Comparison of ENCODE assay signal across 19 cellular contexts in genomic region chr5:103487253-103487652, GRCh38.
A peak's percentile ranks its signal among the peaks of the same experiment; 100 is the strongest.
DNase-seq lines count a peak whose midpoint lies in the region; ATAC-seq and TF ChIP-seq lines count a peak whose summit lies in the region.
"Had no signal": no experiment of that assay in that cellular context is flagged by ENCODE, and none has a peak within 500 bp of the region (broad histone marks: within the 10 kb centered on the region; RNA-seq: fewer than 3 reads in every experiment).

No MANE protein-coding gene starts in this region.

- H2BK120ac ChIP-seq in trophoblast cell (ENCODE audit: insufficient read depth, low read length, poor library complexity): peak overlapping the region; percentile 49

- intact Hi-C loops in heart left ventricle (cut with DNase I): no loop called here
- intact Hi-C loops in activated CD4-positive, alpha-beta T cell treated with anti-CD3 and anti-CD28 coated beads, Interleukin-2, amount 10 ng/mL, durations not matched to agents 24 days and 14 days (cut with micrococcal nuclease): no loop called here

- no peak overlapping the region for H3K4ac ChIP-seq in trophoblast cell (ENCODE audit: low read depth, low read length)

- peak overlapping the region; percentile 66 for H2BK5ac ChIP-seq in trophoblast cell (ENCODE audit: low read depth, low read length, poor library complexity)

- H3K4me1 Mint-ChIP-seq in activated CD4-positive, alpha-beta T cell treated with anti-CD3 and anti-CD28 coated beads, Interleukin-2, amount 10 ng/mL, durations not matched to agents 24 days and 14 days: no peaks in the 10 kb centered on the region
- H3K4me1 Mint-ChIP-seq: activated T-helper 17 cell treated with anti-CD3 and anti-CD28 coated beads, Interleukin-2, amount 50 U/mL, for 72 hours had no signal

- no peak for TF ChIP-seq POLR2A in heart left ventricle (IDR thresholded peaks at IDR 0.05)

- no peak overlapping the region for H2AFZ ChIP-seq in trophoblast cell (ENCODE audit: insufficient read depth, low read length, poor library complexity)

- H3K27me3 Mint-ChIP-seq in activated CD4-positive, alpha-beta T cell treated with anti-CD3 and anti-CD28 coated beads, Interleukin-2, amount 10 ng/mL, durations not matched to agents 24 days and 14 days: peaks cover 7% of the 10 kb centered on the region
- H3K27me3 Mint-ChIP-seq: IgD-negative memory B cell had no signal

- no peaks in the 10 kb centered on the region for H3K36me3 ChIP-seq in SJCRH30
- no peaks in the 10 kb centered on the region for H3K36me3 ChIP-seq in trophoblast cell (ENCODE audit: control insufficient read depth in 1 of 2, insufficient read depth in 2 of 2, low read length in 2 of 2)
- H3K36me3 ChIP-seq in heart left ventricle: no peaks in the 10 kb centered on the region
- H3K36me3 ChIP-seq: right atrium auricular region had no signal

- H3K27ac ChIP-seq in SJCRH30 (peak overlapping the region; percentile 35), trophoblast cell (ENCODE audit: low read depth, low read length) (peak overlapping the region; percentile 32), heart left ventricle (no peak overlapping the region)
- H3K27ac ChIP-seq: right atrium auricular region, RWPE1 had no signal

- WGBS in trophoblast cell (ENCODE audit: extremely low coverage, insufficient coverage, insufficient read length): no CpG with 5 or more reads among the region's 6 CpGs
- WGBS in heart left ventricle, 4 donors: 67 to 71% (median 70%) methylated on average over 6 of the region's 6 CpGs

- no peaks in the 10 kb centered on the region for H3K9me3 ChIP-seq in SJCRH30 (replicated peaks)
- no peaks in the 10 kb centered on the region for H3K9me3 ChIP-seq in trophoblast cell (ENCODE audit: insufficient read depth, low read depth, low read length)
- H3K9me3 ChIP-seq in heart left ventricle: no peaks in the 10 kb centered on the region
- H3K9me3 ChIP-seq: right atrium auricular region had no signal

- H3K79me1 ChIP-seq in trophoblast cell (ENCODE audit: low read length): peaks cover 7% of the 10 kb centered on the region

- H4K91ac ChIP-seq in trophoblast cell (ENCODE audit: low read depth, low read length): peak overlapping the region; percentile 51

- peak overlapping the region; percentile 35 for H2BK12ac ChIP-seq in trophoblast cell (ENCODE audit: low read length)

- no peak overlapping the region for H3K4me3 ChIP-seq in SJCRH30
- no peak overlapping the region for H3K4me3 ChIP-seq in trophoblast cell (ENCODE audit: low read depth, low read length)
- H3K4me3 ChIP-seq in heart left ventricle: no peak overlapping the region
- H3K4me3 ChIP-seq: right atrium auricular region had no signal

- H4K12ac ChIP-seq in trophoblast cell (ENCODE audit: low read depth, low read length): no peak overlapping the region

- DNase-seq in EH (ENCODE audit: low read depth): peak; percentile 86
- DNase-seq in SJCRH30: peak; percentile 80 to 84
- DNase-seq in fibroblast of peridontal ligament (ENCODE audit: extremely low read depth): peak; percentile 54
- DNase-seq in trophoblast cell: no peak
- no peak for DNase-seq in heart left ventricle
- DNase-seq in NCI-H69 (lab: John Stamatoyannopoulos, UW): no peak
- DNase-seq in activated CD4-positive, alpha-beta T cell treated with anti-CD3 and anti-CD28 coated beads, Interleukin-2, amount 10 ng/mL, durations not matched to agents 24 days and 14 days: no peak
- DNase-seq: C1 segment of cervical spinal cord; DMS153; mammary epithelial cell; NCI-H1048; stimulated activated CD4-positive, alpha-beta T cell treated with anti-CD3 and anti-CD28 coated beads, Interleukin-1b, Interleukin-23, amount 100 ng/mL, for 48 hours; substantia nigra; T-cell had no signal

- H3K9me3 Mint-ChIP-seq in activated CD4-positive, alpha-beta T cell treated with anti-CD3 and anti-CD28 coated beads, Interleukin-2, amount 10 ng/mL, durations not matched to agents 24 days and 14 days: no peaks in the 10 kb centered on the region
- H3K9me3 Mint-ChIP-seq: activated T-helper 17 cell treated with anti-CD3 and anti-CD28 coated beads, Interleukin-2, amount 50 U/mL, for 72 hours; IgD-negative memory B cell; T-cell had no signal

- H3K4me1 ChIP-seq in SJCRH30 (peaks cover 13% of the 10 kb centered on the region), trophoblast cell (ENCODE audit: control insufficient read depth in 1 of 2, insufficient read depth in 2 of 2, low read length in 2 of 2) (peaks cover 5 to 9% of the 10 kb centered on the region in 2 experiments), heart left ventricle (no peaks in the 10 kb centered on the region)
- H3K4me1 ChIP-seq: right atrium auricular region had no signal

- H3K79me2 ChIP-seq in trophoblast cell (ENCODE audit: control insufficient read depth, insufficient read depth, low read length, poor library complexity): no peaks in the 10 kb centered on the region

- ATAC-seq in HG02970 (IDR thresholded peaks at IDR 0.05; ENCODE audit: low FRiP score, unreplicated experiment): no peak
- no peak for ATAC-seq in heart left ventricle
- ATAC-seq: T-cell had no signal

- H3K27me3 ChIP-seq in SJCRH30 (no peaks in the 10 kb centered on the region), trophoblast cell (ENCODE audit: insufficient read depth, low read length) (no peaks in the 10 kb centered on the region), heart left ventricle (no peaks in the 10 kb centered on the region)
- H3K27me3 ChIP-seq: right atrium auricular region had no signal

- no peak overlapping the region for H3K4me3 Mint-ChIP-seq in activated CD4-positive, alpha-beta T cell treated with anti-CD3 and anti-CD28 coated beads, Interleukin-2, amount 10 ng/mL, durations not matched to agents 24 days and 14 days
- H3K4me3 Mint-ChIP-seq: activated T-helper 17 cell treated with anti-CD3 and anti-CD28 coated beads, Interleukin-2, amount 50 U/mL, for 72 hours; IgD-negative memory B cell; T-cell had no signal

- H3K18ac ChIP-seq in trophoblast cell (ENCODE audit: low read length): no peak overlapping the region

- no peak overlapping the region for H3K9ac ChIP-seq in trophoblast cell (ENCODE audit: low read length)

- no peak overlapping the region for H4K8ac ChIP-seq in trophoblast cell (ENCODE audit: low read depth, low read length)

- TF ChIP-seq CTCF in heart left ventricle (IDR thresholded peaks at IDR 0.05): no peak

- H3K27ac Mint-ChIP-seq in activated CD4-positive, alpha-beta T cell treated with anti-CD3 and anti-CD28 coated beads, Interleukin-2, amount 10 ng/mL, durations not matched to agents 24 days and 14 days: no peak overlapping the region
- H3K27ac Mint-ChIP-seq: activated T-helper 17 cell treated with anti-CD3 and anti-CD28 coated beads, Interleukin-2, amount 50 U/mL, for 72 hours; IgD-negative memory B cell; T-cell had no signal

- no peak overlapping the region for H3K14ac ChIP-seq in trophoblast cell (ENCODE audit: low read length)

- H3K23ac ChIP-seq in trophoblast cell (ENCODE audit: low read length): no peak overlapping the region

- no peak overlapping the region for H3K4me2 ChIP-seq in trophoblast cell (ENCODE audit: low read length)

- no peak overlapping the region for H2AK5ac ChIP-seq in trophoblast cell (ENCODE audit: low read length)

- H3K36me3 Mint-ChIP-seq in activated CD4-positive, alpha-beta T cell treated with anti-CD3 and anti-CD28 coated beads, Interleukin-2, amount 10 ng/mL, durations not matched to agents 24 days and 14 days (ENCODE audit: low read depth): no peaks in the 10 kb centered on the region
- H3K36me3 Mint-ChIP-seq: IgD-negative memory B cell, T-cell had no signal

Comparison
In these comparisons a context has a peak if more than half of its experiments do, and no peak if none do; other contexts are left out.
1. DNase-seq: peak in EH (single experiment), SJCRH30 (2 of 2) and fibroblast of peridontal ligament (single experiment); none in trophoblast cell (0 of 2), heart left ventricle (0 of 5), NCI-H69 (single experiment) and activated CD4-positive, alpha-beta T cell treated with anti-CD3 and anti-CD28 coated beads, Interleukin-2, amount 10 ng/mL, durations not matched to agents 24 days and 14 days (single experiment).
2. H3K27ac ChIP-seq: peak in SJCRH30 (single experiment) and trophoblast cell (single experiment); none in heart left ventricle (0 of 12).